In genomic region chrX:114903618-114904017, GRCh38 we compare ENCODE assay signal across 20 cellular contexts.
A peak's percentile ranks its signal among the peaks of the same experiment; 100 is the strongest.
DNase-seq lines count a peak whose midpoint lies in the region; FAIRE-seq and TF ChIP-seq lines count a peak whose summit lies in the region.
"Had no signal": no experiment of that assay in that cellular context is flagged by ENCODE, and none has a peak within 500 bp of the region (broad histone marks: within the 10 kb centered on the region; RNA-seq: fewer than 3 reads in every experiment).

No MANE protein-coding gene starts in this region.

- no peak overlapping the region for H3K9ac ChIP-seq in endodermal cell (ENCODE audit: extremely low read depth, low read length, poor library complexity, severe bottlenecking)
- H3K9ac ChIP-seq in keratinocyte (ENCODE audit: control insufficient read depth, extremely low read depth, insufficient read depth, low read length), result no peak overlapping the region
- H3K9ac ChIP-seq: BLaER1, GM23248 had no signal

- dilution Hi-C loops in keratinocyte (cut with MboI; ENCODE audit: extremely low pct_ligation_motif_present, low sequenced_read_pairs), result no loop called here

- DNase-seq in NCI-H226 (peak; percentile 30), endodermal cell (no peak), keratinocyte (ENCODE audit: low read depth, low spot score) (no peak), GM20000 (ENCODE audit: low spot score) (no peak), cardiac septum (ENCODE audit: low spot score) (no peak), esophagus muscularis mucosa (ENCODE audit: extremely low spot score) (no peak)
- DNase-seq: Caco-2; CD4-positive, CD25-positive, alpha-beta regulatory T cell; CD8-positive, alpha-beta T cell; DMS153; DND-41; GM23248; H7; HCEC 1CT had no signal

- peak overlapping the region; percentile 68 for H2AFZ ChIP-seq in keratinocyte (ENCODE audit: control insufficient read depth, low read length)
- H2AFZ ChIP-seq: GM23248 had no signal

- no peak for TF ChIP-seq POLR2A in esophagus muscularis mucosa (IDR thresholded peaks at IDR 0.05; ENCODE audit: low read depth)

- no peak overlapping the region for H3K4me3 Mint-ChIP-seq in endodermal cell
- H3K4me3 Mint-ChIP-seq: B cell; CD4-positive, CD25-positive, alpha-beta regulatory T cell; CD8-positive, alpha-beta T cell had no signal

- no peaks in the 10 kb centered on the region for H3K36me3 Mint-ChIP-seq in endodermal cell (ENCODE audit: low read depth)
- H3K36me3 Mint-ChIP-seq: CD4-positive, CD25-positive, alpha-beta regulatory T cell; CD8-positive, alpha-beta T cell had no signal

- TF ChIP-seq EP300 in esophagus muscularis mucosa (IDR thresholded peaks at IDR 0.05), result no peak

- no peaks in the 10 kb centered on the region for H3K79me2 ChIP-seq in keratinocyte (ENCODE audit: control insufficient read depth, insufficient read depth, low read length)

- peak overlapping the region; percentile 31 for H3K27ac Mint-ChIP-seq in endodermal cell
- H3K27ac Mint-ChIP-seq: B cell; CD4-positive, CD25-positive, alpha-beta regulatory T cell; CD8-positive, alpha-beta T cell had no signal

- no peak for TF ChIP-seq CTCF in endodermal cell (conservative IDR thresholded peaks at IDR 0.05)
- no peak for TF ChIP-seq CTCF in keratinocyte (optimal IDR thresholded peaks at IDR 0.05 in 1 of 3, IDR thresholded peaks at IDR 0.05 in 1 of 3, conservative IDR thresholded peaks at IDR 0.05 in 1 of 3; ENCODE audit: extremely low read depth in 1 of 3, insufficient read depth in 2 of 3, low read length in 3 of 3)
- TF ChIP-seq CTCF in GM20000 (IDR thresholded peaks at IDR 0.05; ENCODE audit: extremely low read depth, missing control alignments), result no peak
- TF ChIP-seq CTCF in esophagus muscularis mucosa (IDR thresholded peaks at IDR 0.05), result no peak

- 76% methylated on average over 3 of the region's 3 CpGs; no CpG with 5 or more reads in 1 of the 2 experiments for WGBS in endodermal cell (ENCODE audit: insufficient coverage in 1 of 2, insufficient read length in 1 of 2), 2 experiments
- 59% methylated on average over 3 of the region's 3 CpGs for WGBS in esophagus muscularis mucosa

- H4K20me1 ChIP-seq in keratinocyte (ENCODE audit: control insufficient read depth, extremely low read depth, insufficient read depth, low read length), result no peaks in the 10 kb centered on the region
- H4K20me1 ChIP-seq: BLaER1 had no signal

- peaks cover 18% of the 10 kb centered on the region for H3K27me3 Mint-ChIP-seq in endodermal cell (ENCODE audit: insufficient read depth)
- H3K27me3 Mint-ChIP-seq: B cell; CD4-positive, CD25-positive, alpha-beta regulatory T cell had no signal

- H3K27ac ChIP-seq in endodermal cell (ENCODE audit: low read depth, low read length) (no peak overlapping the region), keratinocyte (ENCODE audit: control insufficient read depth, insufficient read depth, low read length) (no peak overlapping the region), esophagus muscularis mucosa (replicated peaks in 1 of 4) (no peak overlapping the region)
- H3K27ac ChIP-seq: BLaER1, C4-2B, GM23248 had no signal

- peak; percentile 83 for FAIRE-seq in keratinocyte (lab: Jason Lieb, UNC)
- FAIRE-seq: G401.6, GM12892, H1 had no signal

- no peak overlapping the region for H3K4me2 ChIP-seq in keratinocyte (ENCODE audit: control insufficient read depth, extremely low read depth, insufficient read depth, low read depth, low read length)
- H3K4me2 ChIP-seq: BLaER1 had no signal

- H3K36me3 ChIP-seq in endodermal cell (ENCODE audit: control insufficient read depth, insufficient read depth, low read length), result no peaks in the 10 kb centered on the region
- H3K36me3 ChIP-seq in keratinocyte (ENCODE audit: control insufficient read depth in 2 of 2, extremely low read depth in 1 of 2, insufficient read depth in 2 of 2, low read length in 2 of 2), result no peaks in the 10 kb centered on the region
- no peaks in the 10 kb centered on the region for H3K36me3 ChIP-seq in esophagus muscularis mucosa
- H3K36me3 ChIP-seq: BLaER1 had no signal

- H3K4me3 ChIP-seq in endodermal cell (ENCODE audit: low read length) (no peak overlapping the region), keratinocyte (ENCODE audit: control insufficient read depth in 2 of 3, extremely low read depth in 1 of 3, insufficient read depth in 2 of 3, low read depth in 1 of 3, low read length in 3 of 3) (no peak overlapping the region), esophagus muscularis mucosa (no peak overlapping the region)
- H3K4me3 ChIP-seq: BLaER1, GM23248 had no signal

- peaks cover 5% of the 10 kb centered on the region for H3K9me3 Mint-ChIP-seq in endodermal cell

- no peaks in the 10 kb centered on the region for H3K4me1 ChIP-seq in endodermal cell (ENCODE audit: control insufficient read depth, insufficient read depth, low read length)
- H3K4me1 ChIP-seq in keratinocyte (ENCODE audit: control insufficient read depth, extremely low read depth, insufficient read depth, low read length), result peaks cover 13% of the 10 kb centered on the region
- H3K4me1 ChIP-seq in esophagus muscularis mucosa, result no peaks in the 10 kb centered on the region
- H3K4me1 ChIP-seq: BLaER1, Caco-2 had no signal

- H3K27me3 ChIP-seq in endodermal cell (ENCODE audit: control insufficient read depth, insufficient read depth, low read length, poor library complexity, severe bottlenecking), result no peaks in the 10 kb centered on the region
- no peaks in the 10 kb centered on the region for H3K27me3 ChIP-seq in keratinocyte (ENCODE audit: control insufficient read depth, extremely low read depth, insufficient read depth, low read length)
- no peaks in the 10 kb centered on the region for H3K27me3 ChIP-seq in esophagus muscularis mucosa

- peaks cover 18% of the 10 kb centered on the region for H3K4me1 Mint-ChIP-seq in endodermal cell
- H3K4me1 Mint-ChIP-seq: B cell; CD4-positive, CD25-positive, alpha-beta regulatory T cell had no signal

- no peaks in the 10 kb centered on the region for H3K9me3 ChIP-seq in endodermal cell (ENCODE audit: control insufficient read depth, low read length)
- no peaks in the 10 kb centered on the region for H3K9me3 ChIP-seq in keratinocyte (ENCODE audit: control insufficient read depth, low read depth, low read length)
- H3K9me3 ChIP-seq in esophagus muscularis mucosa, result no peaks in the 10 kb centered on the region
- H3K9me3 ChIP-seq: Caco-2 had no signal

- no peaks in the 10 kb centered on the region for H3K9me1 ChIP-seq in keratinocyte (ENCODE audit: control insufficient read depth, extremely low read depth, insufficient read depth, low read length)

- intact Hi-C loops in cardiac septum (cut with DNase I) (no loop called here), esophagus muscularis mucosa (cut with DNase I) (no loop called here)
